1 cellular context compared by ENCODE assay signal in genomic region chr1:32427264-32427963, GRCh38.
TF ChIP-seq lines count a peak whose summit lies in the region.

No MANE protein-coding gene starts in this region.

TF ChIP-seq in H1, 55 proteins besides CTCF, POLR2A, EP300 and RAD21:
- TF ChIP-seq, protein P1, sequence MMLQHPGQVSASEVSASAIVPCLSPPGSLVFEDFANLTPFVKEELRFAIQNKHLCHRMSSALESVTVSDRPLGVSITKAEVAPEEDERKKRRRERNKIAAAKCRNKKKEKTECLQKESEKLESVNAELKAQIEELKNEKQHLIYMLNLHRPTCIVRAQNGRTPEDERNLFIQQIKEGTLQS (IDR thresholded peaks at IDR 0.05; ENCODE audit: insufficient read depth, low read depth, low read length), result no peak
- TF ChIP-seq RXRA (IDR thresholded peaks at IDR 0.05; ENCODE audit: insufficient read depth, low read depth, low read length), result no peak
- TF ChIP-seq TAF7 (optimal IDR thresholded peaks at IDR 0.05; ENCODE audit: borderline replicate concordance, low read depth, low read length), result no peak
- no peak for TF ChIP-seq EZH2 (IDR thresholded peaks at IDR 0.05; ENCODE audit: low read depth, low read length, severe bottlenecking)
TF ChIP-seq in H1: peak in this region for 0.
